19 cellular contexts compared by ENCODE assay signal in genomic region chr2:64262816-64263215, GRCh38.
DNase-seq lines count a peak whose midpoint lies in the region; ATAC-seq and TF ChIP-seq lines count a peak whose summit lies in the region.
"Had no signal": no experiment of that assay in that cellular context is flagged by ENCODE, and none has a peak within 500 bp of the region (broad histone marks: within the 10 kb centered on the region; RNA-seq: fewer than 3 reads in every experiment).

No MANE protein-coding gene starts in this region.

- H3K4me1 ChIP-seq in HUES48 (ENCODE audit: control insufficient read depth, insufficient read depth, low read length) (peaks cover 76% of the 10 kb centered on the region), mesodermal cell (ENCODE audit: control insufficient read depth, insufficient read depth, low read length, poor library complexity, severe bottlenecking) (peaks cover 57% of the 10 kb centered on the region), transverse colon (peaks cover 0 to 2% (median under 1%) of the 10 kb centered on the region in 4 donors), SK-N-SH (ENCODE audit: control insufficient read depth in 1 of 2, insufficient read depth in 2 of 2, low read depth in 1 of 2, low read length in 1 of 2) (peaks cover 0 to 5% of the 10 kb centered on the region in 2 experiments; a peak in 2 of 4 replicates), A673 (ENCODE audit: insufficient read depth, low read length, poor library complexity, severe bottlenecking) (peaks cover 36% of the 10 kb centered on the region)

- H3K27ac ChIP-seq in HUES48 (ENCODE audit: low read depth, low read length) = peak overlapping the region; percentile 56
- H3K27ac ChIP-seq in mesodermal cell (ENCODE audit: low read depth, low read length, severe bottlenecking) = peak overlapping the region; percentile 42
- H3K27ac ChIP-seq in substantia nigra (ENCODE audit: low read depth, low read length, poor library complexity, severe bottlenecking) = peak overlapping the region; percentile 1
- no peak overlapping the region for H3K27ac ChIP-seq in transverse colon
- H3K27ac ChIP-seq in SK-N-SH (ENCODE audit: low read depth in 2 of 2, low read length in 1 of 2) = no peak overlapping the region
- no peak overlapping the region for H3K27ac ChIP-seq in A673 (ENCODE audit: low read depth, low read length, poor library complexity, severe bottlenecking)
- H3K27ac ChIP-seq: lower lobe of right lung, psoas muscle, tibial artery had no signal

- no peaks in the 10 kb centered on the region for H3K9me3 Mint-ChIP-seq in dendritic cell treated with granulocyte-macrophage colony-stimulating factor and Interleukin-4, amounts not matched to agents 40 ng/mL and 50 ng/mL, for 4 days
- H3K9me3 Mint-ChIP-seq: activated T-helper 1 cell treated with anti-CD3 and anti-CD28 coated beads, Interleukin-12 subunit alpha, Interleukin-12 subunit beta, Interleukin-2, Interleukin-4 antibody, amounts not matched to agents 30 ng/mL and 10 ng/mL and 1 ng/mL, durations not matched to agents 14 hours and 24 hours and 36 hours; natural killer cell treated with Interleukin-12 subunit alpha and Interleukin-12 subunit beta and Interleukin-15 and Interleukin-18, amount 100 ng/mL, for 72 hours had no signal

- in situ Hi-C loops in transverse colon (cut with MboI; ENCODE audit: low pct_ligation_motif_present in 1 of 4, low pct_unique_long_range_greater_than_20kb in 1 of 4, low sequenced_read_pairs in 3 of 4) = no loop called here

- no peak for ATAC-seq in GM19467 (IDR thresholded peaks at IDR 0.05; ENCODE audit: unreplicated experiment)
- ATAC-seq: natural killer cell treated with Interleukin-12 subunit alpha and Interleukin-12 subunit beta and Interleukin-15 and Interleukin-18, amount 100 ng/mL, for 72 hours had no signal

- H3K9me2 ChIP-seq in SK-N-SH = no peaks in the 10 kb centered on the region

- no peak for TF ChIP-seq CTCF in transverse colon (IDR thresholded peaks at IDR 0.05)
- no peak for TF ChIP-seq CTCF in SK-N-SH (IDR thresholded peaks at IDR 0.05)
- no peak for TF ChIP-seq CTCF in A673 (conservative IDR thresholded peaks at IDR 0.05; ENCODE audit: low read depth, low read length)

- no peak for TF ChIP-seq EP300 in transverse colon (IDR thresholded peaks at IDR 0.05; ENCODE audit: low read depth)
- TF ChIP-seq EP300 in SK-N-SH (IDR thresholded peaks at IDR 0.05; ENCODE audit: borderline replicate concordance in 1 of 2, low read depth in 1 of 2, low read length in 1 of 2) = no peak

- no peak for TF ChIP-seq RAD21 in SK-N-SH (IDR thresholded peaks at IDR 0.05; ENCODE audit: low read length)

- H3K79me2 ChIP-seq in SK-N-SH (ENCODE audit: insufficient read depth) = no peaks in the 10 kb centered on the region

- H3K4me3 Mint-ChIP-seq in dendritic cell treated with granulocyte-macrophage colony-stimulating factor and Interleukin-4, amounts not matched to agents 40 ng/mL and 50 ng/mL, for 4 days = no peak overlapping the region
- H3K4me3 Mint-ChIP-seq: activated T-helper 1 cell treated with anti-CD3 and anti-CD28 coated beads, Interleukin-12 subunit alpha, Interleukin-12 subunit beta, Interleukin-2, Interleukin-4 antibody, amounts not matched to agents 30 ng/mL and 10 ng/mL and 1 ng/mL, durations not matched to agents 14 hours and 24 hours and 36 hours; natural killer cell treated with Interleukin-12 subunit alpha and Interleukin-12 subunit beta and Interleukin-15 and Interleukin-18, amount 100 ng/mL, for 72 hours had no signal

- H3K9me3 ChIP-seq in HUES48 (ENCODE audit: control insufficient read depth, insufficient read depth, low read length) (no peaks in the 10 kb centered on the region), mesodermal cell (ENCODE audit: control insufficient read depth, low read length) (peaks cover 8% of the 10 kb centered on the region), transverse colon (no peaks in the 10 kb centered on the region), SK-N-SH (no peaks in the 10 kb centered on the region), A673 (ENCODE audit: low read depth, low read length, poor library complexity, severe bottlenecking) (no peaks in the 10 kb centered on the region)
- H3K9me3 ChIP-seq: lower lobe of right lung, psoas muscle, tibial artery had no signal

- BruUV-seq in A673 (replicated peaks; lab: Mats Ljungman, UMichigan) = no TSS peak

- no peak overlapping the region for H3K4me2 ChIP-seq in SK-N-SH

- H3K36me3 Mint-ChIP-seq in dendritic cell treated with granulocyte-macrophage colony-stimulating factor and Interleukin-4, amounts not matched to agents 40 ng/mL and 50 ng/mL, for 4 days (ENCODE audit: low read depth) = no peaks in the 10 kb centered on the region
- H3K36me3 Mint-ChIP-seq: natural killer cell treated with Interleukin-12 subunit alpha and Interleukin-12 subunit beta and Interleukin-15 and Interleukin-18, amount 100 ng/mL, for 72 hours had no signal

- H3K9ac ChIP-seq in HUES48 (ENCODE audit: low read depth, low read length) (no peak overlapping the region), SK-N-SH (no peak overlapping the region)

- H3K36me3 ChIP-seq in HUES48 (ENCODE audit: control insufficient read depth, insufficient read depth, low read length) (peaks cover 83% of the 10 kb centered on the region), mesodermal cell (ENCODE audit: control insufficient read depth, insufficient read depth, low read length) (no peaks in the 10 kb centered on the region), transverse colon (no peaks in the 10 kb centered on the region), SK-N-SH (replicated peaks in 1 of 2; ENCODE audit: control insufficient read depth in 1 of 2, insufficient read depth in 2 of 2, low read length in 1 of 2) (no peaks in the 10 kb centered on the region), A673 (ENCODE audit: insufficient read depth, low read length, poor library complexity, severe bottlenecking) (no peaks in the 10 kb centered on the region)
- H3K36me3 ChIP-seq: lower lobe of right lung, tibial artery had no signal

- H2AFZ ChIP-seq in SK-N-SH (ENCODE audit: low read depth) = no peak overlapping the region

- no peaks in the 10 kb centered on the region for H3K27me3 ChIP-seq in HUES48 (ENCODE audit: control insufficient read depth, insufficient read depth, low read length)
- H3K27me3 ChIP-seq in transverse colon = no peaks in the 10 kb centered on the region
- H3K27me3 ChIP-seq in SK-N-SH (ENCODE audit: insufficient read depth) = no peaks in the 10 kb centered on the region
- H3K27me3 ChIP-seq in A673 (replicated peaks; ENCODE audit: insufficient read depth, low read depth, low read length, poor library complexity) = no peaks in the 10 kb centered on the region
- H3K27me3 ChIP-seq: tibial artery had no signal

- POLR2A ChIA-PET in SK-N-SH (lab: Yijun Ruan, JAX) = no interaction called here
- POLR2A ChIA-PET in A673 (lab: Charles Lee; ENCODE audit: low non-redundant PET) = no interaction called here

- peaks cover under 1% of the 10 kb centered on the region for H3F3A ChIP-seq in SK-N-SH (replicated peaks; ENCODE audit: insufficient read depth)

- peaks cover 45% of the 10 kb centered on the region for H3K4me1 Mint-ChIP-seq in dendritic cell treated with granulocyte-macrophage colony-stimulating factor and Interleukin-4, amounts not matched to agents 40 ng/mL and 50 ng/mL, for 4 days (ENCODE audit: low read depth)

- TF ChIP-seq POLR2A in transverse colon (IDR thresholded peaks at IDR 0.05) = no peak

- WGBS in mesodermal cell (ENCODE audit: insufficient coverage in 2 of 2), 2 experiments = 93 to 100% methylated on average over 3 of the region's 3 CpGs
- 93% methylated on average over 3 of the region's 3 CpGs; no CpG with 5 or more reads in 1 of the 2 donors for WGBS in transverse colon (ENCODE audit: low coverage in 1 of 2), 2 donors
- 86% methylated on average over 2 of the region's 3 CpGs for WGBS in SK-N-SH (ENCODE audit: low lambda C conversion rate)

- CTCF ChIA-PET in SK-N-SH (lab: Yijun Ruan, JAX) = interaction anchor here (1.1 to 1.4 kb wide), 3 partner anchors 10 to 108 kb away, joined by 3 to 5 read pairs (median 3); no protein-coding TSS in a partner anchor
- CTCF ChIA-PET in A673 (lab: Charles Lee) = no interaction called here

- no peak for DNase-seq in substantia nigra (lab: John Stamatoyannopoulos, UW)
- no peak for DNase-seq in transverse colon
- DNase-seq in SK-N-SH = no peak
- DNase-seq in A673 (ENCODE audit: low spot score) = no peak
- DNase-seq: H7; head of caudate nucleus; lower lobe of right lung; NCI-H1694 treated with DMSO at 0.1 percent for 48 hours; psoas muscle; SIG-M5; stimulated activated CD4-positive, alpha-beta T cell treated with anti-CD3 and anti-CD28 coated beads, Interleukin-12 subunit alpha, Interleukin-12 subunit beta, amount 100 ng/mL, for 4 hours; stimulated activated naive CD4-positive, alpha-beta T cell; tibial artery had no signal

- H3K27me3 Mint-ChIP-seq in dendritic cell treated with granulocyte-macrophage colony-stimulating factor and Interleukin-4, amounts not matched to agents 40 ng/mL and 50 ng/mL, for 4 days = no peaks in the 10 kb centered on the region

- H3K4me3 ChIP-seq in HUES48 (ENCODE audit: low read depth, low read length) = no peak overlapping the region
- no peak overlapping the region for H3K4me3 ChIP-seq in mesodermal cell (ENCODE audit: extremely low read depth, insufficient read depth, low read length, poor library complexity, severe bottlenecking)
- no peak overlapping the region for H3K4me3 ChIP-seq in transverse colon
- H3K4me3 ChIP-seq in SK-N-SH (ENCODE audit: low read depth in 2 of 2, low read length in 1 of 2) = no peak overlapping the region
- no peak overlapping the region for H3K4me3 ChIP-seq in A673 (ENCODE audit: low read depth, low read length, poor library complexity, severe bottlenecking)
- H3K4me3 ChIP-seq: lower lobe of right lung, psoas muscle, tibial artery had no signal

- H4K20me1 ChIP-seq in SK-N-SH (ENCODE audit: insufficient read depth) = no peaks in the 10 kb centered on the region

- H3K27ac Mint-ChIP-seq in dendritic cell treated with granulocyte-macrophage colony-stimulating factor and Interleukin-4, amounts not matched to agents 40 ng/mL and 50 ng/mL, for 4 days = peak overlapping the region; percentile 35
- H3K27ac Mint-ChIP-seq: activated T-helper 1 cell treated with anti-CD3 and anti-CD28 coated beads, Interleukin-12 subunit alpha, Interleukin-12 subunit beta, Interleukin-2, Interleukin-4 antibody, amounts not matched to agents 30 ng/mL and 10 ng/mL and 1 ng/mL, durations not matched to agents 14 hours and 24 hours and 36 hours had no signal

- intact Hi-C loops in dendritic cell treated with granulocyte-macrophage colony-stimulating factor and Interleukin-4, amounts not matched to agents 40 ng/mL and 50 ng/mL, for 4 days (cut with micrococcal nuclease) = loop anchor here (10.0 kb wide), 1 partner anchor 52 kb away; no protein-coding TSS in a partner anchor
- intact Hi-C loops in transverse colon (cut with DNase I; ENCODE audit: low total_unique reads) = no loop called here
- intact Hi-C loops in A673 (cut with micrococcal nuclease; ENCODE audit: unreplicated experiment) = no loop called here

Comparison
In these comparisons a context has a peak if more than half of its experiments do, and no peak if none do; other contexts are left out.
1. H3K27ac ChIP-seq: peak in HUES48 (single experiment), mesodermal cell (single experiment) and substantia nigra (single experiment); none in transverse colon (0 of 4), SK-N-SH (0 of 2) and A673 (single experiment).